In the genomic region with DNA sequence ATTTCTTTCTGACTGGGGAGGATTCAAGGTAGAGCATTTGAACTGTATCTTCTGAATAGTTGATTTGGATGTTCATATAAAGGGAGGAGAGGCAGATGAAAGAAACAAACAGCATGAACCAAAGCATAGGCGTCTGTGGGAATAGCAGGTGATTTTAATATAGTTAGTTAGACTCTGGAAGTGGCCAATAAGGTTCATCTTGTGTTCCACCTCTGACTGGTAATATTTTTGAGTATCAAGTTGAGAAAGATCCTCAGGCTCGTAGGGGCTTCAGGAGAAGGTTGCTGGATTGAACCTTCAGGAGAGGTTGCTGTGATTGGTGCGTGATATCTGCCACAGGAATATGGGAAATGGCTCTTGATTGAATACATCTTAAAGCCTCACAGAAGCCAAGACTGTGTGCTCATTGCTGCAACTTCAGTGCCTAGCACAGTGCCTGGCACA, we compare ENCODE assay signal across 16 cellular contexts. TPM values are rescaled to one million over a fixed set of nuclear protein-coding genes. Genes with fewer than 3 reads are reported as not detected.
DNase-seq lines count a peak whose midpoint lies in the region; ATAC-seq and TF ChIP-seq lines count a peak whose summit lies in the region.
"Had no signal": no experiment of that assay in that cellular context is flagged by ENCODE, and none has a peak within 500 bp of the region (broad histone marks: within the 10 kb centered on the region; RNA-seq: fewer than 3 reads in every experiment).

No MANE protein-coding gene starts in this region.

- dilution Hi-C loops in mammary epithelial cell (cut with HindIII; ENCODE audit: low sequenced_read_pairs): loop anchor here (25.0 kb wide), 1 partner anchor 325 kb away; no protein-coding TSS in a partner anchor

- no peak overlapping the region for H2AFZ ChIP-seq in mammary epithelial cell (ENCODE audit: low read depth, low read length)
- no peak overlapping the region for H2AFZ ChIP-seq in smooth muscle cell (ENCODE audit: low read depth)

- peaks cover 15% of the 10 kb centered on the region for H3K4me1 Mint-ChIP-seq in MCF 10A (ENCODE audit: insufficient read depth, unreplicated experiment)

- intact Hi-C loops in mammary epithelial cell (cut with micrococcal nuclease): loop anchor here (5.0 kb wide), 2 partner anchors 75 to 260 kb away; no protein-coding TSS in a partner anchor
- intact Hi-C loops in MCF 10A (cut with micrococcal nuclease): no loop called here

- no peak overlapping the region for H3K27ac ChIP-seq in mammary epithelial cell (ENCODE audit: insufficient read depth, low read depth, low read length)
- H3K27ac ChIP-seq in epithelial cell of prostate: peak overlapping the region; percentile 95
- H3K27ac ChIP-seq in smooth muscle cell (ENCODE audit: low read depth): peak overlapping the region; percentile 53
- H3K27ac ChIP-seq: psoas muscle, vagina had no signal

- DNase-seq in mammary epithelial cell (peak; percentile 39), MCF 10A (ENCODE audit: unreplicated experiment) (no peak), SK-MEL-5 (ENCODE audit: low read depth, low spot score) (peak; percentile 49), epithelial cell of prostate (ENCODE audit: low read depth, low spot score) (no peak), smooth muscle cell (lab: John Stamatoyannopoulos, UW; ENCODE audit: unreplicated experiment) (no peak), EL (no peak), NCI-H526 (lab: John Stamatoyannopoulos, UW) (no peak)
- DNase-seq: amygdala; DMS79 treated with DMSO at 0.1 percent for 48 hours; NCI-H1436 treated with DMSO at 0.1 percent for 48 hours; NCI-H524; psoas muscle; stimulated activated CD4-positive, alpha-beta T cell treated with anti-CD3 and anti-CD28 coated beads, Interleukin-2, amount 100 ng/mL, for 24 hours had no signal

- H3K4me1 ChIP-seq in mammary epithelial cell (ENCODE audit: insufficient read depth, low read length) (no peaks in the 10 kb centered on the region), smooth muscle cell (ENCODE audit: low read depth) (no peaks in the 10 kb centered on the region)
- H3K4me1 ChIP-seq: psoas muscle had no signal

- H3K9me3 Mint-ChIP-seq in MCF 10A (ENCODE audit: unreplicated experiment): no peaks in the 10 kb centered on the region

- peaks cover 52% of the 10 kb centered on the region for H3F3A ChIP-seq in smooth muscle cell (ENCODE audit: low read depth)

- no peaks in the 10 kb centered on the region for H3K9me3 ChIP-seq in mammary epithelial cell (replicated peaks; ENCODE audit: insufficient read depth, low read length)
- H3K9me3 ChIP-seq in smooth muscle cell (replicated peaks; ENCODE audit: low read depth): no peaks in the 10 kb centered on the region
- H3K9me3 ChIP-seq: psoas muscle, vagina had no signal

- H3K27me3 ChIP-seq in mammary epithelial cell (ENCODE audit: insufficient read depth, low read length) (no peaks in the 10 kb centered on the region), smooth muscle cell (ENCODE audit: low read depth) (no peaks in the 10 kb centered on the region)
- H3K27me3 ChIP-seq: vagina had no signal

- H4K20me1 ChIP-seq in mammary epithelial cell (ENCODE audit: insufficient read depth, low read length) (no peaks in the 10 kb centered on the region), smooth muscle cell (ENCODE audit: low read depth) (peaks cover 52% of the 10 kb centered on the region)

- no peak overlapping the region for H3K4me3 Mint-ChIP-seq in MCF 10A (ENCODE audit: unreplicated experiment)

- TF ChIP-seq CTCF in mammary epithelial cell (conservative IDR thresholded peaks at IDR 0.05 in 1 of 2, IDR thresholded peaks at IDR 0.05 in 1 of 2; ENCODE audit: extremely low read depth in 1 of 2, insufficient read depth in 1 of 2, low read depth in 1 of 2, low read length in 2 of 2): no peak
- TF ChIP-seq CTCF in MCF 10A (IDR thresholded peaks at IDR 0.05; ENCODE audit: unreplicated experiment): no peak
- no peak for TF ChIP-seq CTCF in smooth muscle cell (IDR thresholded peaks at IDR 0.05; ENCODE audit: borderline replicate concordance, insufficient read depth, poor library complexity, severe bottlenecking)

- H3K9ac ChIP-seq in mammary epithelial cell (ENCODE audit: insufficient read depth, low read length) (no peak overlapping the region), smooth muscle cell (ENCODE audit: low read depth) (no peak overlapping the region)

- CTCF ChIA-PET in mammary epithelial cell (lab: Charles Lee; ENCODE audit: low non-redundant PET): no interaction called here
- CTCF ChIA-PET in MCF 10A (lab: Yijun Ruan, JAX): interaction anchor here (0.7 kb wide), 1 partner anchor 146 kb away, joined by 4 read pairs; no protein-coding TSS in a partner anchor

- no peaks in the 10 kb centered on the region for H3K27me3 Mint-ChIP-seq in MCF 10A (ENCODE audit: insufficient read depth, unreplicated experiment)

- POLR2A ChIA-PET in MCF 10A (lab: Yijun Ruan, JAX): interaction anchor here (0.6 to 1.2 kb wide), 3 partner anchors 13 to 268 kb away, joined by 3 to 4 read pairs (median 3); a partner anchor contains a TSS

- no TSS peak for BruUV-seq in mammary epithelial cell (replicated peaks; lab: Mats Ljungman, UMichigan)
- no TSS peak for BruUV-seq in MCF 10A (replicated peaks; lab: Mats Ljungman, UMichigan)

- H3K4me2 ChIP-seq in mammary epithelial cell (ENCODE audit: insufficient read depth, low read depth, low read length) (no peak overlapping the region), smooth muscle cell (no peak overlapping the region)

- in situ Hi-C loops in mammary epithelial cell (cut with MboI; ENCODE audit: low sequenced_read_pairs in 2 of 2) (loop anchor here in 1 of 2 donors (10.0 kb wide), 1 partner anchor 333 kb away; no protein-coding TSS in a partner anchor), SK-MEL-5 (cut with HindIII; ENCODE audit: low pct_unique_long_range_greater_than_20kb, low sequenced_read_pairs) (no loop called here)

- 83% methylated on average over 3 of the region's 3 CpGs for WGBS in mammary epithelial cell (ENCODE audit: low coverage, missing lambda C conversion rate)
- 94% methylated on average over 3 of the region's 3 CpGs for WGBS in smooth muscle cell (ENCODE audit: low lambda C conversion rate)

- H3K36me3 ChIP-seq in mammary epithelial cell (ENCODE audit: insufficient read depth, low read length): peaks cover 45% of the 10 kb centered on the region
- H3K36me3 ChIP-seq in smooth muscle cell (ENCODE audit: low read depth): peaks cover 27% of the 10 kb centered on the region

- H3K4me3 ChIP-seq in mammary epithelial cell (replicated peaks in 1 of 3; ENCODE audit: insufficient read depth in 1 of 3, low read depth in 2 of 3, low read length in 3 of 3) (no peak overlapping the region), smooth muscle cell (no peak overlapping the region)
- H3K4me3 ChIP-seq: psoas muscle, vagina had no signal

- H3K36me3 Mint-ChIP-seq in MCF 10A (ENCODE audit: insufficient read depth, unreplicated experiment): peaks cover 98% of the 10 kb centered on the region

- no peak overlapping the region for H3K27ac Mint-ChIP-seq in MCF 10A (ENCODE audit: low read depth, unreplicated experiment)

- peaks cover 12% of the 10 kb centered on the region for H3K79me2 ChIP-seq in mammary epithelial cell (ENCODE audit: insufficient read depth, low read length)
- peaks cover 5% of the 10 kb centered on the region for H3K79me2 ChIP-seq in smooth muscle cell (ENCODE audit: low read depth)

- no peak for ATAC-seq in GM21515 (IDR thresholded peaks at IDR 0.05; ENCODE audit: unreplicated experiment)
- ATAC-seq: HCT116 had no signal

RNA-seq across cellular contexts. Expression of a gene that starts 12.7 kb away (rescaled TPM):
- total RNA-seq in mammary epithelial cell (10 to 100 TPM; 27.0 to 85.8 TPM), MCF 10A (2022) (48.9 and 58.8 TPM in 2 replicates), smooth muscle cell (236 and 307 TPM in 2 replicates)
- polyA plus RNA-seq in mammary epithelial cell (15.3 TPM), smooth muscle cell (269 and 306 TPM in 2 replicates)
- polyA minus RNA-seq in mammary epithelial cell: 32.8 TPM
- total RNA-seq in SK-MEL-5 (2014; rRNA removed; shearing (Covaris generic)): 69.0 and 77.5 TPM in 2 replicates
- 117 and 142 TPM in 2 replicates for polyA plus RNA-seq in SK-MEL-5 (2015; cell fraction: cytosol; rRNA removed)
- polyA plus RNA-seq in SK-MEL-5 (2015; cell fraction: nucleus; rRNA removed): 838 and 953 TPM in 2 replicates

Comparison
In these comparisons a context has a peak if more than half of its experiments do, and no peak if none do; other contexts are left out.
1. DNase-seq: peak in mammary epithelial cell (single experiment) and SK-MEL-5 (single experiment); none in MCF 10A (single experiment), epithelial cell of prostate (single experiment), smooth muscle cell (single experiment), EL (single experiment) and NCI-H526 (0 of 2).